In the genomic region with DNA sequence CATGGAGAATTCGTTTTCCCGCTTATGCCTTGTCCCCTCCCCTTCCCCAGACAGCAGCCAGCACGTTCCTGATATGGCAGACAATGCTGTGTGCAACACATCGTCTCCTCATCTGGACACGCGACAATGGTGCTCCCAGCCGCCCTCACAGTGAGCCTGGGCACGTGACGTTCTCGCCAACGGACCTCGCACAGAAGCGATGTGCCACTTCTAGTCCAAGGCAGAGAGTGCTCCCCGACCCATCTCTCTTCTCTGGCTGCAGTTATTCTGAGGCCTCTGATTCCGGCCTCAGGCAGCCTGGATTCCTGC, we compare ENCODE assay signal across 1 cellular context.
TF ChIP-seq lines count a peak whose summit lies in the region.

No MANE protein-coding gene starts in this region.

TF ChIP-seq in SK-N-SH treated with all-trans-retinoic acid at 6 μM for 48 hours, 23 proteins besides CTCF, POLR2A, EP300 and RAD21 (continued from another document):
- TF ChIP-seq ZC3H10 (CRISPR knock-in tag; IDR thresholded peaks at IDR 0.05): no peak
- TF ChIP-seq ISL1 (CRISPR knock-in tag; IDR thresholded peaks at IDR 0.05): no peak
- TF ChIP-seq CREB5 (CRISPR knock-in tag; IDR thresholded peaks at IDR 0.05; ENCODE audit: low read depth): no peak
- TF ChIP-seq TOX (CRISPR knock-in tag; IDR thresholded peaks at IDR 0.05; ENCODE audit: borderline replicate concordance): no peak
- TF ChIP-seq ZNF565 (CRISPR knock-in tag; conservative IDR thresholded peaks at IDR 0.05; ENCODE audit: low read depth): no peak
- no peak for TF ChIP-seq POU6F1 (CRISPR knock-in tag; IDR thresholded peaks at IDR 0.05; ENCODE audit: borderline replicate concordance, low read depth)
- TF ChIP-seq ESRRG (CRISPR knock-in tag; IDR thresholded peaks at IDR 0.05): no peak
- TF ChIP-seq PPARA (CRISPR knock-in tag; IDR thresholded peaks at IDR 0.05; ENCODE audit: borderline replicate concordance): no peak
- no peak for TF ChIP-seq CSDC2 (CRISPR knock-in tag; IDR thresholded peaks at IDR 0.05)
- TF ChIP-seq SNAI2 (CRISPR knock-in tag; IDR thresholded peaks at IDR 0.05): no peak
- TF ChIP-seq TSHZ2 (CRISPR knock-in tag; IDR thresholded peaks at IDR 0.05): no peak
- no peak for TF ChIP-seq ZNF70 (CRISPR knock-in tag; IDR thresholded peaks at IDR 0.05)
- TF ChIP-seq OSR1 (CRISPR knock-in tag; IDR thresholded peaks at IDR 0.05): no peak
- no peak for TF ChIP-seq PATZ1 (CRISPR knock-in tag; IDR thresholded peaks at IDR 0.05; ENCODE audit: borderline replicate concordance)
TF ChIP-seq in SK-N-SH treated with all-trans-retinoic acid at 6 μM for 48 hours: peak in this region for 0.
